Comparison of ENCODE assay signal across 8 cellular contexts in the genomic region with DNA sequence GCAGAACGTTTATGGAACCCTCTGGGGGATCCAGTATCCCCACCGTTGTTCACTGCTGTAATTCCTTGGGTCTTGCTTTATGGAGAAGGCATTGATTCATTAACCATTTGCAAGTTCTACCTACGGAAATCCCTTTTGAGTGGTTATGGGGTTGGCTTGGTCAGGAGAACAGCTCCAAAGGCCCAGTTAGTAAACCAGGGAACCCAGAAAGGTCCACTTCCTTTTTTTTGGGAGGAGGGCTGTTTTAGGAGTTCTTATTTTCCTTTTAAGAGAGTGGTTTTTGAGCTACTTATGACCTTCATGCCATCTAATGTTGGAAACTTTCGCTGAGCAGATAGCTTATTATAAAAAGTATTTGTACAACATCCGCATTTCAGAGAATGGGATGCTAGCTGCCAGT. TPM values are rescaled to one million over a fixed set of nuclear protein-coding genes. Genes with fewer than 3 reads are reported as not detected.
A peak's percentile ranks its signal among the peaks of the same experiment; 100 is the strongest.
DNase-seq lines count a peak whose midpoint lies in the region; ATAC-seq and TF ChIP-seq lines count a peak whose summit lies in the region.

No MANE protein-coding gene starts in this region.

- TF ChIP-seq POLR2A in IMR-90 (IDR thresholded peaks at IDR 0.05; ENCODE audit: low read depth, low read length) (no peak), breast epithelium (IDR thresholded peaks at IDR 0.05) (no peak)

- H3K14ac ChIP-seq in IMR-90 (replicated peaks; ENCODE audit: low read depth, low read length): peak overlapping the region; percentile 85

- no CpG with 5 or more reads among the region's 5 CpGs for WGBS in IMR-90 (ENCODE audit: extremely low coverage in 2 of 2, insufficient read length in 1 of 2), 2 experiments

- ATAC-seq in IMR-90 (ENCODE audit: low read depth): no peak

- H2BK5ac ChIP-seq in IMR-90 (ENCODE audit: low read depth, low read length, poor library complexity, severe bottlenecking): no peak overlapping the region

- peak overlapping the region; percentile 98 for H3K23ac ChIP-seq in IMR-90 (ENCODE audit: low read depth, low read length)

- CTCF ChIA-PET in A673 (lab: Charles Lee): no interaction called here
- CTCF ChIA-PET in IMR-90 (lab: Yijun Ruan, JAX): interaction anchor here (0.6 to 1.0 kb wide), 3 partner anchors 9 to 104 kb away, joined by 3 read pairs; no protein-coding TSS in a partner anchor

- H3K9me3 ChIP-seq in A673 (ENCODE audit: low read depth, low read length, poor library complexity, severe bottlenecking): no peaks in the 10 kb centered on the region
- H3K9me3 ChIP-seq in IMR-90 (ENCODE audit: control insufficient read depth, insufficient read depth, low read length): no peaks in the 10 kb centered on the region
- no peaks in the 10 kb centered on the region for H3K9me3 ChIP-seq in breast epithelium
- H3K9me3 ChIP-seq in muscle layer of duodenum (ENCODE audit: control insufficient read depth in 1 of 2, low read length in 2 of 2): no peaks in the 10 kb centered on the region

- H3K4me2 ChIP-seq in IMR-90 (ENCODE audit: low read depth, low read length): peak overlapping the region; percentile 86

- peaks cover 36 to 64% of the 10 kb centered on the region in 2 experiments for H3K79me1 ChIP-seq in IMR-90 (ENCODE audit: low read depth in 1 of 2, low read length in 2 of 2)

- H2BK120ac ChIP-seq in IMR-90 (ENCODE audit: low read depth, low read length): no peak overlapping the region

- H3K56ac ChIP-seq in IMR-90 (ENCODE audit: extremely low read depth, insufficient read depth, low read length): no peak overlapping the region

- no peak overlapping the region for H4K8ac ChIP-seq in IMR-90 (ENCODE audit: low read depth in 2 of 2, low read length in 2 of 2)

- 0 out of 3 replicates have a peak overlapping the region, but pooled peaks have one; percentile 58 for H2BK15ac ChIP-seq in IMR-90 (ENCODE audit: low read depth, low read length)

- H4K5ac ChIP-seq in IMR-90 (ENCODE audit: low read depth, low read length): no peak overlapping the region

- peak overlapping the region; percentile 77 for H2AK9ac ChIP-seq in IMR-90 (replicated peaks; ENCODE audit: low read depth, low read length, poor library complexity)

- peak overlapping the region; percentile 99 for H3K4me3 ChIP-seq in A673 (ENCODE audit: low read depth, low read length, poor library complexity, severe bottlenecking)
- H3K4me3 ChIP-seq in IMR-90 (ENCODE audit: insufficient read depth, low read depth, low read length): peak overlapping the region; percentile 72
- H3K4me3 ChIP-seq in breast epithelium: peak overlapping the region; percentile 98 to 99 (median 98)
- H3K4me3 ChIP-seq in muscle layer of duodenum (ENCODE audit: low read depth in 1 of 2, low read length in 2 of 2): peak overlapping the region; percentile 84 to 94

- H3K4ac ChIP-seq in IMR-90 (ENCODE audit: low read depth, low read length): no peak overlapping the region

- peak overlapping the region; percentile 81 for H3K27ac ChIP-seq in A673 (ENCODE audit: low read depth, low read length, poor library complexity, severe bottlenecking)
- H3K27ac ChIP-seq in IMR-90 (ENCODE audit: insufficient read depth, low read length): no peak overlapping the region
- H3K27ac ChIP-seq in breast epithelium: peak overlapping the region in 1 of 2 donors; percentile 91
- H3K27ac ChIP-seq in muscle layer of duodenum (ENCODE audit: low read length): peak overlapping the region; percentile 68

- H3K27me3 ChIP-seq in A673 (replicated peaks; ENCODE audit: insufficient read depth, low read depth, low read length, poor library complexity): no peaks in the 10 kb centered on the region
- no peaks in the 10 kb centered on the region for H3K27me3 ChIP-seq in IMR-90 (ENCODE audit: control insufficient read depth, insufficient read depth, low read length)
- H3K27me3 ChIP-seq in breast epithelium: no peaks in the 10 kb centered on the region
- no peaks in the 10 kb centered on the region for H3K27me3 ChIP-seq in muscle layer of duodenum (ENCODE audit: low read depth, low read length)

- BruUV-seq in A673 (replicated peaks; lab: Mats Ljungman, UMichigan): no TSS peak
- BruUV-seq in IMR-90 (replicated peaks; lab: Mats Ljungman, UMichigan): no TSS peak

- peaks cover 4% of the 10 kb centered on the region for H3K4me1 ChIP-seq in A673 (ENCODE audit: insufficient read depth, low read length, poor library complexity, severe bottlenecking)
- H3K4me1 ChIP-seq in IMR-90 (ENCODE audit: control insufficient read depth, insufficient read depth, low read length): peaks cover 2% of the 10 kb centered on the region
- H3K4me1 ChIP-seq in breast epithelium: no peaks in the 10 kb centered on the region
- peaks cover 8 to 15% of the 10 kb centered on the region in 2 donors for H3K4me1 ChIP-seq in muscle layer of duodenum (ENCODE audit: control insufficient read depth in 1 of 2, insufficient read depth in 2 of 2, low read length in 2 of 2)

- H2AK5ac ChIP-seq in IMR-90 (ENCODE audit: low read depth, low read length): peak overlapping the region; percentile 25; the same call in 1 of the 2 replicates

- dilution Hi-C loops in IMR-90 (cut with HindIII; ENCODE audit: low sequenced_read_pairs, unreplicated experiment): no loop called here

- TF ChIP-seq RAD21 in IMR-90 (IDR thresholded peaks at IDR 0.05; ENCODE audit: low read length): no peak

- H4K20me1 ChIP-seq in IMR-90 (ENCODE audit: insufficient read depth, low read length): peaks cover 32% of the 10 kb centered on the region

- no peaks in the 10 kb centered on the region for H3K36me3 ChIP-seq in A673 (ENCODE audit: insufficient read depth, low read length, poor library complexity, severe bottlenecking)
- 0 out of 2 replicates have a peak, but pooled peaks cover 1% of the 10 kb centered on the region for H3K36me3 ChIP-seq in IMR-90 (ENCODE audit: control insufficient read depth, insufficient read depth, low read length)
- no peaks in the 10 kb centered on the region for H3K36me3 ChIP-seq in breast epithelium
- no peaks in the 10 kb centered on the region for H3K36me3 ChIP-seq in muscle layer of duodenum (ENCODE audit: control insufficient read depth in 1 of 2, insufficient read depth in 2 of 2, low read length in 2 of 2)

- intact Hi-C loops in A673 (cut with micrococcal nuclease; ENCODE audit: unreplicated experiment): no loop called here
- intact Hi-C loops in IMR-90 (cut with micrococcal nuclease): loop anchor here (10.0 kb wide), 2 partner anchors 49 to 99 kb away; no protein-coding TSS in a partner anchor
- intact Hi-C loops in breast epithelium (cut with DNase I; ENCODE audit: low total_unique reads): no loop called here

- peak overlapping the region; percentile 75 for H3K9ac ChIP-seq in IMR-90 (ENCODE audit: low read depth, low read length)

- no peak for TF ChIP-seq CTCF in A673 (conservative IDR thresholded peaks at IDR 0.05; ENCODE audit: low read depth, low read length)
- no peak for TF ChIP-seq CTCF in IMR-90 (conservative IDR thresholded peaks at IDR 0.05; ENCODE audit: low read depth, low read length)
- no peak for TF ChIP-seq CTCF in breast epithelium (IDR thresholded peaks at IDR 0.05)

- POLR2A ChIA-PET in A673 (lab: Charles Lee; ENCODE audit: low non-redundant PET) (no interaction called here), IMR-90 (lab: Charles Lee; ENCODE audit: unreplicated experiment) (no interaction called here)

- H3K9me1 ChIP-seq in IMR-90 (ENCODE audit: insufficient read depth, low read length): peaks cover 14% of the 10 kb centered on the region

- no peak overlapping the region for H4K91ac ChIP-seq in IMR-90 (ENCODE audit: insufficient read depth, low read depth, low read length)

- peak overlapping the region; percentile 95 for H2AFZ ChIP-seq in IMR-90 (replicated peaks; ENCODE audit: low read length, poor library complexity)

- H2BK20ac ChIP-seq in IMR-90 (ENCODE audit: low read depth, low read length): no peak overlapping the region

- DNase-seq in A673 (ENCODE audit: low spot score) (no peak), IMR-90 (no peak), breast epithelium (ENCODE audit: low spot score in 2 of 2) (no peak), superior temporal gyrus (ENCODE audit: extremely low spot score) (no peak), DMS114 treated with DMSO at 0.1 percent for 48 hours (lab: John Stamatoyannopoulos, UW; ENCODE audit: unreplicated experiment) (no peak), anterior cingulate cortex (lab: John Stamatoyannopoulos, UW) (no peak), SW 1271 (lab: John Stamatoyannopoulos, UW) (no peak)

- H3K18ac ChIP-seq in IMR-90 (ENCODE audit: low read depth, low read length): no peak overlapping the region

- in situ Hi-C loops in IMR-90 (cut with MboI; ENCODE audit: low sequenced_read_pairs): no loop called here

TF ChIP-seq in IMR-90, 13 proteins besides CTCF, POLR2A, EP300 and RAD21 (continues in another document):
- TF ChIP-seq MAFK (IDR thresholded peaks at IDR 0.05; ENCODE audit: low read depth, low read length): no peak
- TF ChIP-seq, protein P1, sequence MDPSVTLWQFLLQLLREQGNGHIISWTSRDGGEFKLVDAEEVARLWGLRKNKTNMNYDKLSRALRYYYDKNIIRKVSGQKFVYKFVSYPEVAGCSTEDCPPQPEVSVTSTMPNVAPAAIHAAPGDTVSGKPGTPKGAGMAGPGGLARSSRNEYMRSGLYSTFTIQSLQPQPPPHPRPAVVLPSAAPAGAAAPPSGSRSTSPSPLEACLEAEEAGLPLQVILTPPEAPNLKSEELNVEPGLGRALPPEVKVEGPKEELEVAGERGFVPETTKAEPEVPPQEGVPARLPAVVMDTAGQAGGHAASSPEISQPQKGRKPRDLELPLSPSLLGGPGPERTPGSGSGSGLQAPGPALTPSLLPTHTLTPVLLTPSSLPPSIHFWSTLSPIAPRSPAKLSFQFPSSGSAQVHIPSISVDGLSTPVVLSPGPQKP (IDR thresholded peaks at IDR 0.05; ENCODE audit: borderline replicate concordance, low read depth, low read length): no peak
- no peak for TF ChIP-seq SMC3 (IDR thresholded peaks at IDR 0.05; ENCODE audit: low read depth, low read length)
- no peak for TF ChIP-seq NFE2L2 (IDR thresholded peaks at IDR 0.05; ENCODE audit: low read depth, low read length)
- no peak for TF ChIP-seq MXI1 (IDR thresholded peaks at IDR 0.05; ENCODE audit: borderline replicate concordance, low read depth, low read length)
- no peak for TF ChIP-seq RFX5 (IDR thresholded peaks at IDR 0.05; ENCODE audit: low read depth, low read length)
- TF ChIP-seq CEBPB (IDR thresholded peaks at IDR 0.05; ENCODE audit: low read depth, low read length): no peak
- no peak for TF ChIP-seq FOS (IDR thresholded peaks at IDR 0.05; ENCODE audit: low read depth, low read length)

RNA-seq across cellular contexts. Expression of a gene that starts 1.3 kb away (rescaled TPM):
- total RNA-seq in A673 (2021) (99.3 and 104 TPM in 2 replicates), IMR-90 (2012; rRNA removed) (25.3 and 25.5 TPM in 2 replicates), breast epithelium (100 to 1,000 TPM in 1 of 3 donors, 10 to 100 TPM in 2; 62.1 to 123 (median 87.7) TPM)
- 42.2 and 60.4 TPM in 2 replicates for polyA plus RNA-seq in IMR-90 (2012; rRNA removed)
- 31.0 and 59.1 TPM in 2 replicates for polyA plus RNA-seq in IMR-90 (2012; cell fraction: cytosol; rRNA removed)
- polyA plus RNA-seq in IMR-90 (2012; cell fraction: nucleus; rRNA removed; ENCODE audit: low replicate concordance): 74.8 and 189 TPM in 2 replicates

RNA-seq across cellular contexts. Expression of a gene that starts 37.4 kb away (rescaled TPM):
- 86.5 and 89.4 TPM in 2 replicates for total RNA-seq in A673 (2021)
- 9.7 and 10.8 TPM in 2 replicates for total RNA-seq in IMR-90 (2012; rRNA removed)
- polyA plus RNA-seq in IMR-90 (2012; rRNA removed): 42.4 and 47.5 TPM in 2 replicates
- 41.1 and 59.7 TPM in 2 replicates for polyA plus RNA-seq in IMR-90 (2012; cell fraction: cytosol; rRNA removed)
- 54.6 and 103 TPM in 2 replicates for polyA plus RNA-seq in IMR-90 (2012; cell fraction: nucleus; rRNA removed; ENCODE audit: low replicate concordance)
- 10 to 100 TPM; 36.6 to 47.7 (median 39.0) TPM for total RNA-seq in breast epithelium
